In the genomic region with DNA sequence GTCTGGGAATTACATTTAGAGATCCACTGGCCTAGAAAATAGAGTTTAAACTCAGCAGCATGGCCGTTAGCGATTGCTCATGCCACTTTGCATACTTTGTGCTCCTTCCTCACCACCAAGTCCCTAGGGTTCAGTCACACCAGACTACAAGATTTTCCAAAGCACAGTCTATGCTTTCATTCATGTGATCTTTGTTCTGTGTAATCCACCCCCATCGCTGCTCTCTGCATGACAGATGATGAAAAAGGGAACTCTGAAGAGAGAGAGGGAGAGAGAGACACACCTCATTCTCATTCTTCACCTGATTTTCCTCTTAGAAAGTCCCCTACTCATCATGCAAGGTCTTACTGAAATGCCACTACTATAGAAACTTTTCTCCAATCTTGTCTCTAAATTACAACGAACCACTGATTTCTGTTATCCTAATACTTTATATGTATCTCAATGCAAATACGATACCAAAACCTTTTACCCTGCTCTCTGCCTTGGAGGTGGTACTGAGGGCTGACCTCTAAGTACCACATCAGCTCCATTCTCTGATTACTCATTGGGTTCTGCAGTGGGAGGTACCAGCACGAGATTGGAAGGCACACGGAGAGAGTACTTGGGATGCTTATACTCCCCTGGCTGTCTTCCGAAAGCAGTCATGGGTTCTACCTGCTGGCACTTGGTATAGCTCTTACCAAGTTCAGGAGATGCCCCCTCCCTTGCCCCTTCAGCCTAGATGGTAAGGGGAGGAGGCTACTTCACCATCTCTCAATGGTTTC, we compare ENCODE assay signal across 9 cellular contexts. TPM values are rescaled to one million over a fixed set of nuclear protein-coding genes. Genes with fewer than 3 reads are reported as not detected.
DNase-seq lines count a peak whose midpoint lies in the region; ATAC-seq lines count a peak whose summit lies in the region.
"Had no signal": no experiment of that assay in that cellular context is flagged by ENCODE, and none has a peak within 500 bp of the region (broad histone marks: within the 10 kb centered on the region; RNA-seq: fewer than 3 reads in every experiment).

No MANE protein-coding gene starts in this region.

- no peaks in the 10 kb centered on the region for H3K27me3 Mint-ChIP-seq in CD4-positive, CD25-positive, alpha-beta regulatory T cell
- H3K27me3 Mint-ChIP-seq in activated naive CD4-positive, alpha-beta T cell treated with anti-CD3 and anti-CD28 coated beads, Interleukin-2, amount 10 ng/mL, durations not matched to agents 7 days and 5 days, result no peaks in the 10 kb centered on the region

- peaks cover 22% of the 10 kb centered on the region for H3K4me1 ChIP-seq in CD4-positive, CD25-positive, alpha-beta regulatory T cell (ENCODE audit: control insufficient read depth, insufficient read depth, low read length, poor library complexity, severe bottlenecking)
- no peaks in the 10 kb centered on the region for H3K4me1 ChIP-seq in aorta (ENCODE audit: control insufficient read depth in 1 of 2, insufficient read depth in 2 of 2, low read length in 2 of 2)

- DNase-seq in CD4-positive, CD25-positive, alpha-beta regulatory T cell, result peak in 1 of 3 donors; percentile 18
- DNase-seq in activated naive CD4-positive, alpha-beta T cell treated with anti-CD3 and anti-CD28 coated beads, Interleukin-2, amount 10 ng/mL, durations not matched to agents 7 days and 5 days, result no peak
- DNase-seq in stromal cell of bone marrow (ENCODE audit: low read depth), result peak; percentile 63
- no peak for DNase-seq in aorta
- no peak for DNase-seq in posterior vena cava (ENCODE audit: low spot score)
- no peak for DNase-seq in HuH-7.5 (ENCODE audit: low spot score)

- H3K27ac ChIP-seq in CD4-positive, CD25-positive, alpha-beta regulatory T cell (ENCODE audit: insufficient read depth, low read length, poor library complexity, severe bottlenecking), result peak overlapping the region; percentile 74
- no peak overlapping the region for H3K27ac ChIP-seq in aorta (ENCODE audit: low read depth in 1 of 2, low read length in 2 of 2)

- H3K27me3 ChIP-seq in CD4-positive, CD25-positive, alpha-beta regulatory T cell (ENCODE audit: control insufficient read depth, insufficient read depth, low read length), result no peaks in the 10 kb centered on the region
- no peaks in the 10 kb centered on the region for H3K27me3 ChIP-seq in aorta (ENCODE audit: control insufficient read depth in 1 of 2, insufficient read depth in 2 of 2, low read length in 1 of 2)

- intact Hi-C loops in aorta (cut with DNase I), result no loop called here
- intact Hi-C loops in posterior vena cava (cut with DNase I), result no loop called here

- ATAC-seq in CD4-positive, CD25-positive, alpha-beta regulatory T cell (ENCODE audit: low read depth in 2 of 2), result peak; percentile 28 to 36
- peak; percentile 81 for ATAC-seq in GM19351 (IDR thresholded peaks at IDR 0.05; ENCODE audit: unreplicated experiment)
- peak; percentile 82 for ATAC-seq in HG03196 (IDR thresholded peaks at IDR 0.05; ENCODE audit: unreplicated experiment)
- no peak for ATAC-seq in aorta (ENCODE audit: low FRiP score)

- H3K36me3 ChIP-seq in CD4-positive, CD25-positive, alpha-beta regulatory T cell (ENCODE audit: control insufficient read depth, insufficient read depth, low read length), result peaks cover 13% of the 10 kb centered on the region
- H3K36me3 ChIP-seq in aorta (ENCODE audit: control insufficient read depth in 1 of 2, insufficient read depth in 2 of 2, low read length in 1 of 2), result no peaks in the 10 kb centered on the region

- H3K27ac Mint-ChIP-seq in CD4-positive, CD25-positive, alpha-beta regulatory T cell, result peak overlapping the region; percentile 81 to 99 (median 98)
- peak overlapping the region; percentile 22 for H3K27ac Mint-ChIP-seq in activated naive CD4-positive, alpha-beta T cell treated with anti-CD3 and anti-CD28 coated beads, Interleukin-2, amount 10 ng/mL, durations not matched to agents 7 days and 5 days
- H3K27ac Mint-ChIP-seq: nephron had no signal

- peaks cover 3 to 4% of the 10 kb centered on the region in 2 experiments for H3K9me3 ChIP-seq in CD4-positive, CD25-positive, alpha-beta regulatory T cell (ENCODE audit: control insufficient read depth in 2 of 2, low read length in 2 of 2)
- H3K9me3 ChIP-seq in aorta (ENCODE audit: control insufficient read depth, low read length), result no peaks in the 10 kb centered on the region

- CTCF ChIA-PET in activated naive CD4-positive, alpha-beta T cell treated with anti-CD3 and anti-CD28 coated beads, Interleukin-2, amount 10 ng/mL, durations not matched to agents 7 days and 5 days (lab: Charles Lee), result interaction anchor here (0.7 to 1.7 kb wide), 2 partner anchors 11 to 102 kb away, joined by 5 to 7 read pairs; no protein-coding TSS in a partner anchor

- H3K36me3 Mint-ChIP-seq in CD4-positive, CD25-positive, alpha-beta regulatory T cell, result peaks cover 12% of the 10 kb centered on the region
- H3K36me3 Mint-ChIP-seq in activated naive CD4-positive, alpha-beta T cell treated with anti-CD3 and anti-CD28 coated beads, Interleukin-2, amount 10 ng/mL, durations not matched to agents 7 days and 5 days, result peaks cover 55% of the 10 kb centered on the region

- H3K4me3 ChIP-seq in CD4-positive, CD25-positive, alpha-beta regulatory T cell (ENCODE audit: low read depth, low read length), result peak overlapping the region; percentile 89
- H3K4me3 ChIP-seq in aorta (ENCODE audit: low read length in 2 of 2), result no peak overlapping the region

- H3K4me1 Mint-ChIP-seq in CD4-positive, CD25-positive, alpha-beta regulatory T cell, result peaks cover 25 to 72% (median 49%) of the 10 kb centered on the region in 4 donors
- H3K4me1 Mint-ChIP-seq in activated naive CD4-positive, alpha-beta T cell treated with anti-CD3 and anti-CD28 coated beads, Interleukin-2, amount 10 ng/mL, durations not matched to agents 7 days and 5 days, result peaks cover 72% of the 10 kb centered on the region

- peaks cover 0 to 3% (median 1%) of the 10 kb centered on the region in 7 donors for H3K9me3 Mint-ChIP-seq in CD4-positive, CD25-positive, alpha-beta regulatory T cell
- H3K9me3 Mint-ChIP-seq in activated naive CD4-positive, alpha-beta T cell treated with anti-CD3 and anti-CD28 coated beads, Interleukin-2, amount 10 ng/mL, durations not matched to agents 7 days and 5 days, result peaks cover 10% of the 10 kb centered on the region

- WGBS in aorta, 2 donors, result 67 to 71% methylated on average over 8 of the region's 8 CpGs

- peak overlapping the region; percentile 93 to 100 (median 99) for H3K4me3 Mint-ChIP-seq in CD4-positive, CD25-positive, alpha-beta regulatory T cell
- H3K4me3 Mint-ChIP-seq in activated naive CD4-positive, alpha-beta T cell treated with anti-CD3 and anti-CD28 coated beads, Interleukin-2, amount 10 ng/mL, durations not matched to agents 7 days and 5 days, result peak overlapping the region; percentile 15

RNA-seq across cellular contexts. Expression of gene PARP15, which starts 1.1 kb away (rescaled TPM):
- total RNA-seq in CD4-positive, CD25-positive, alpha-beta regulatory T cell, result 87.0 TPM
- polyA plus RNA-seq in CD4-positive, CD25-positive, alpha-beta regulatory T cell, result 10 to 100 TPM in 1 of 4 donors, 1 to 10 TPM in 3; 5.2 to 10.7 (median 7.6) TPM
- total RNA-seq in aorta (1 to 10 TPM; 2.3 to 7.3 TPM), posterior vena cava (1 to 10 TPM; 2.5 to 3.5 TPM)
- polyA plus RNA-seq in aorta, result under 1 TPM; 0.13 to 0.28 TPM

RNA-seq across cellular contexts. Expression of gene DTX3L, which starts 12.2 kb away (rescaled TPM):
- total RNA-seq in CD4-positive, CD25-positive, alpha-beta regulatory T cell, result 48.0 TPM
- 10 to 100 TPM; 25.9 to 32.8 (median 29.2) TPM for polyA plus RNA-seq in CD4-positive, CD25-positive, alpha-beta regulatory T cell
- total RNA-seq in aorta (10 to 100 TPM; 26.6 to 33.3 TPM), posterior vena cava (10 to 100 TPM; 22.8 to 32.0 TPM)
- 1 to 10 TPM; 5.5 to 6.0 TPM for polyA plus RNA-seq in aorta

RNA-seq across cellular contexts. Expression of gene PARP9, which starts 12.3 kb away (rescaled TPM):
- total RNA-seq in CD4-positive, CD25-positive, alpha-beta regulatory T cell, result 47.6 TPM
- 10 to 100 TPM; 24.2 to 41.9 (median 37.5) TPM for polyA plus RNA-seq in CD4-positive, CD25-positive, alpha-beta regulatory T cell
- total RNA-seq in aorta (10 to 100 TPM; 30.4 to 41.9 TPM), posterior vena cava (10 to 100 TPM; 29.8 to 31.9 TPM)
- 10 to 100 TPM; 13.5 to 20.5 TPM for polyA plus RNA-seq in aorta

Comparison
In these comparisons a context has a peak if more than half of its experiments do, and no peak if none do; other contexts are left out.
1. RNA of gene PARP15, which starts 1.1 kb away (total RNA-seq): 87.0 TPM in CD4-positive, CD25-positive, alpha-beta regulatory T cell (single experiment); 2.3 to 7.3 TPM in aorta and 2.5 to 3.5 TPM in posterior vena cava; every median in the first group is over 10 times any median in the second.